In the genomic region with DNA sequence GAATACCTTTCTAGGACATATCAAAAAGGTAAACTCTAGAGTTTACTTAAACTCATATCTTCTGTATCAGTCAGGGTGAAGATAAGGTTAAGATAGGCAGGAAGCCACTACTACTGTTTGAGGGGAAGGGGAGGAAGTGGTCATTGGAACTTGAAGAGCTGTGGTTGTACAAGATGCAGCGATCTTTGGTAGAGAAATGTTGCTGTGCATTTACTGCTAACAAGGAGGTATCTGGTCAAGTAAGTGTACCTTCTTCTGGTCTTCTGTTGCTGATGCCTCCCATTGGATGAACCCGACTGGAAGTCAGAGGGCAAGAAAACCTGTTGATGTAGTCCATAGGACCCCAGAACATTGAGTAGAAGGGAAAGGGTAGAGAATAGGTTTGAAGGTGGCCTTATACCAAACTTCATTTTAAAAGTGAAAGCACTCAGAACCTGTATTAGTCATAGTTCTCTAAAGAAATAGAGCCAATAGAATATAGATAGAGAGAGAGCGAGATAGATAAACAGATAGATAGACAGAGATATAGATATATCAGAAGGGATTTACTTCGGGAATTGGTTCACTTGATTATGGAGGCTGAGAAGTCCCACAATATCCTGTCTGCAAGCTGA, we compare ENCODE assay signal across 18 cellular contexts. TPM values are rescaled to one million over a fixed set of nuclear protein-coding genes. Genes with fewer than 3 reads are reported as not detected.
DNase-seq lines count a peak whose midpoint lies in the region; ATAC-seq and TF ChIP-seq lines count a peak whose summit lies in the region.
"Had no signal": no experiment of that assay in that cellular context is flagged by ENCODE, and none has a peak within 500 bp of the region (broad histone marks: within the 10 kb centered on the region; RNA-seq: fewer than 3 reads in every experiment).

No MANE protein-coding gene starts in this region.

- H3K27ac Mint-ChIP-seq in activated T-helper 1 cell treated with anti-CD3 and anti-CD28 coated beads, Interleukin-12 subunit alpha, Interleukin-12 subunit beta, Interleukin-2, Interleukin-4 antibody, amounts not matched to agents 30 ng/mL and 10 ng/mL and 1 ng/mL, durations not matched to agents 14 hours and 24 hours and 36 hours: peak overlapping the region; percentile 79
- H3K27ac Mint-ChIP-seq in natural killer cell: peak overlapping the region; percentile 94 to 95
- H3K27ac Mint-ChIP-seq: brain, progenitor cell of endocrine pancreas, type B pancreatic cell had no signal

- intact Hi-C loops in activated T-helper 1 cell treated with anti-CD3 and anti-CD28 coated beads, Interleukin-12 subunit alpha, Interleukin-12 subunit beta, Interleukin-2, Interleukin-4 antibody, amounts not matched to agents 30 ng/mL and 10 ng/mL and 1 ng/mL, durations not matched to agents 14 hours and 24 hours and 36 hours (cut with micrococcal nuclease): loop anchor here (1.0 to 5.0 kb wide), 3 partner anchors 43 to 104 kb away; no protein-coding TSS in a partner anchor
- intact Hi-C loops in natural killer cell (cut with micrococcal nuclease): loop anchor here (2.0 to 5.0 kb wide), 2 partner anchors 44 to 259 kb away; no protein-coding TSS in a partner anchor

- TF ChIP-seq POLR2A in NB4 (IDR thresholded peaks at IDR 0.05; ENCODE audit: extremely low read depth, insufficient read length): no peak

- H3K4me1 Mint-ChIP-seq in activated T-helper 1 cell treated with anti-CD3 and anti-CD28 coated beads, Interleukin-12 subunit alpha, Interleukin-12 subunit beta, Interleukin-2, Interleukin-4 antibody, amounts not matched to agents 30 ng/mL and 10 ng/mL and 1 ng/mL, durations not matched to agents 14 hours and 24 hours and 36 hours (ENCODE audit: low read depth): peaks cover 27% of the 10 kb centered on the region
- peaks cover 44 to 55% of the 10 kb centered on the region in 2 donors for H3K4me1 Mint-ChIP-seq in natural killer cell
- H3K4me1 Mint-ChIP-seq: brain had no signal

- peaks cover 26% of the 10 kb centered on the region for H3K36me3 Mint-ChIP-seq in activated T-helper 1 cell treated with anti-CD3 and anti-CD28 coated beads, Interleukin-12 subunit alpha, Interleukin-12 subunit beta, Interleukin-2, Interleukin-4 antibody, amounts not matched to agents 30 ng/mL and 10 ng/mL and 1 ng/mL, durations not matched to agents 14 hours and 24 hours and 36 hours (ENCODE audit: low read depth)
- H3K36me3 Mint-ChIP-seq in natural killer cell: peaks cover 45% of the 10 kb centered on the region
- H3K36me3 Mint-ChIP-seq: brain, type B pancreatic cell had no signal

- no peak for TF ChIP-seq CTCF in NB4 (IDR thresholded peaks at IDR 0.05; ENCODE audit: low read depth, low read length)
- TF ChIP-seq CTCF in natural killer cell (IDR thresholded peaks at IDR 0.05): no peak

- H3K9me3 Mint-ChIP-seq in activated T-helper 1 cell treated with anti-CD3 and anti-CD28 coated beads, Interleukin-12 subunit alpha, Interleukin-12 subunit beta, Interleukin-2, Interleukin-4 antibody, amounts not matched to agents 30 ng/mL and 10 ng/mL and 1 ng/mL, durations not matched to agents 14 hours and 24 hours and 36 hours: peaks cover 61% of the 10 kb centered on the region
- peaks cover 4 to 16% of the 10 kb centered on the region in 2 donors for H3K9me3 Mint-ChIP-seq in natural killer cell

- peak; percentile 13 to 14 for DNase-seq in activated CD4-positive, alpha-beta T cell treated with anti-CD3 and anti-CD28 coated beads for 4 hours
- DNase-seq in activated CD4-positive, alpha-beta T cell treated with anti-CD3 and anti-CD28 coated beads for 48 hours: no peak
- DNase-seq in NB4 (ENCODE audit: low read depth) (peak; percentile 2), natural killer cell (peak; percentile 34), NCI-H526 treated with DMSO at 0.1 percent for 48 hours (lab: John Stamatoyannopoulos, UW) (no peak)
- DNase-seq in activated T-helper 1 cell treated with anti-CD3 and anti-CD28 coated beads, Interleukin-12 subunit alpha, Interleukin-12 subunit beta, Interleukin-2, Interleukin-4 antibody, amounts not matched to agents 30 ng/mL and 10 ng/mL and 1 ng/mL, durations not matched to agents 14 hours and 24 hours and 36 hours (ENCODE audit: low spot score): peak; percentile 42
- DNase-seq: Calu3; GF-D8; hypothalamus; NCI-H1694; NCI-H774; stimulated activated CD4-positive, alpha-beta T cell treated with anti-CD3 and anti-CD28 coated beads, Interleukin-15, amount 100 ng/mL, for 24 hours had no signal

- ATAC-seq in natural killer cell: peak; percentile 90 to 98 (median 90)
- ATAC-seq in GM18517 (IDR thresholded peaks at IDR 0.05; ENCODE audit: unreplicated experiment): no peak
- no peak for ATAC-seq in GM19455 (IDR thresholded peaks at IDR 0.05; ENCODE audit: unreplicated experiment)
- ATAC-seq: left lobe of liver had no signal

- H3K4me3 ChIP-seq in NB4 (ENCODE audit: low read depth, low read length): no peak overlapping the region

- H3K4me3 Mint-ChIP-seq in activated T-helper 1 cell treated with anti-CD3 and anti-CD28 coated beads, Interleukin-12 subunit alpha, Interleukin-12 subunit beta, Interleukin-2, Interleukin-4 antibody, amounts not matched to agents 30 ng/mL and 10 ng/mL and 1 ng/mL, durations not matched to agents 14 hours and 24 hours and 36 hours: peak overlapping the region; percentile 68
- H3K4me3 Mint-ChIP-seq in natural killer cell: peak overlapping the region; percentile 94
- H3K4me3 Mint-ChIP-seq: brain, type B pancreatic cell had no signal

- H3K27me3 Mint-ChIP-seq in activated T-helper 1 cell treated with anti-CD3 and anti-CD28 coated beads, Interleukin-12 subunit alpha, Interleukin-12 subunit beta, Interleukin-2, Interleukin-4 antibody, amounts not matched to agents 30 ng/mL and 10 ng/mL and 1 ng/mL, durations not matched to agents 14 hours and 24 hours and 36 hours (ENCODE audit: insufficient read depth): peaks cover 1% of the 10 kb centered on the region
- H3K27me3 Mint-ChIP-seq in natural killer cell (ENCODE audit: low read depth in 2 of 2): peaks cover 0 to 2% of the 10 kb centered on the region in 2 donors
- H3K27me3 Mint-ChIP-seq: brain, progenitor cell of endocrine pancreas, type B pancreatic cell had no signal

RNA-seq across cellular contexts. Expression of gene TSPAN5, which starts 47.9 kb away (rescaled TPM):
- 34.1 and 35.5 TPM in 2 replicates for total RNA-seq in activated T-helper 1 cell treated with anti-CD3 and anti-CD28 coated beads, Interleukin-12 subunit alpha, Interleukin-12 subunit beta, Interleukin-2, Interleukin-4 antibody, amounts not matched to agents 30 ng/mL and 10 ng/mL and 1 ng/mL, durations not matched to agents 14 hours and 24 hours and 36 hours
- total RNA-seq in natural killer cell: 10 to 100 TPM in 2 of 3 donors, 1 to 10 TPM in 1; 6.8 to 13.7 (median 11.4) TPM

Comparison
In these comparisons a context has a peak if more than half of its experiments do, and no peak if none do; other contexts are left out.
1. DNase-seq: peak in activated CD4-positive, alpha-beta T cell treated with anti-CD3 and anti-CD28 coated beads for 4 hours (2 of 2), NB4 (single experiment), activated T-helper 1 cell treated with anti-CD3 and anti-CD28 coated beads, Interleukin-12 subunit alpha, Interleukin-12 subunit beta, Interleukin-2, Interleukin-4 antibody, amounts not matched to agents 30 ng/mL and 10 ng/mL and 1 ng/mL, durations not matched to agents 14 hours and 24 hours and 36 hours (single experiment) and natural killer cell (single experiment); none in activated CD4-positive, alpha-beta T cell treated with anti-CD3 and anti-CD28 coated beads for 48 hours (single experiment) and NCI-H526 treated with DMSO at 0.1 percent for 48 hours (single experiment).
2. ATAC-seq: peak in natural killer cell (3 of 3); none in GM18517 (single experiment) and GM19455 (single experiment).